In genomic region chr5:71475788-71476384, GRCh38 we compare ENCODE assay signal across 7 cellular contexts. TPM values are rescaled to one million over a fixed set of nuclear protein-coding genes. Genes with fewer than 3 reads are reported as not detected.
DNase-seq lines count a peak whose midpoint lies in the region; ATAC-seq and TF ChIP-seq lines count a peak whose summit lies in the region.

No MANE protein-coding gene starts in this region.

- ATAC-seq in DND-41 (ENCODE audit: insufficient read depth, low read depth) (peak; percentile 68), HG03025 (IDR thresholded peaks at IDR 0.05; ENCODE audit: low FRiP score, unreplicated experiment) (no peak)

- H3K9me2 ChIP-seq in SU-DHL-6 (replicated peaks; ENCODE audit: insufficient read depth, low read length), result no peaks in the 10 kb centered on the region

- TF ChIP-seq CTCF in DND-41 (IDR thresholded peaks at IDR 0.05; ENCODE audit: borderline replicate concordance, extremely low read depth, low read length, poor library complexity, severe bottlenecking), result peak; percentile 69
- peak; percentile 58 for TF ChIP-seq CTCF in SU-DHL-6 (IDR thresholded peaks at IDR 0.05; ENCODE audit: insufficient read depth, low read length, poor library complexity, severe bottlenecking)

- no peaks in the 10 kb centered on the region; the same call in 1 of the 2 replicates for H3F3A ChIP-seq in SU-DHL-6 (ENCODE audit: insufficient read depth)

- no peak overlapping the region for H3K27ac ChIP-seq in DND-41 (ENCODE audit: low read length)
- H3K27ac ChIP-seq in SU-DHL-6 (ENCODE audit: low read depth, low read length), result no peak overlapping the region

- no peak overlapping the region for H3K9ac ChIP-seq in DND-41 (ENCODE audit: low read depth, low read length)
- H3K9ac ChIP-seq in SU-DHL-6 (ENCODE audit: low read length), result no peak overlapping the region

- H3K4me3 ChIP-seq in DND-41 (ENCODE audit: low read depth in 1 of 2, low read length in 2 of 2) (no peak overlapping the region), SU-DHL-6 (ENCODE audit: insufficient read depth, low read length, poor library complexity, severe bottlenecking) (no peak overlapping the region), MG63 (no peak overlapping the region)

- H3K36me3 ChIP-seq in DND-41 (ENCODE audit: insufficient read depth, low read length), result peaks cover 45% of the 10 kb centered on the region
- H3K36me3 ChIP-seq in SU-DHL-6 (ENCODE audit: low read length), result peaks cover 16% of the 10 kb centered on the region
- peaks cover 50% of the 10 kb centered on the region for H3K36me3 ChIP-seq in MG63

- H3K4me1 ChIP-seq in DND-41 (ENCODE audit: insufficient read depth, low read length), result no peaks in the 10 kb centered on the region

- H3K4me2 ChIP-seq in DND-41 (ENCODE audit: insufficient read depth, low read length) (no peak overlapping the region), SU-DHL-6 (ENCODE audit: low read depth, low read length, poor library complexity, severe bottlenecking) (no peak overlapping the region)

- H3K79me2 ChIP-seq in DND-41 (ENCODE audit: insufficient read depth, low read length), result no peaks in the 10 kb centered on the region
- no peaks in the 10 kb centered on the region for H3K79me2 ChIP-seq in SU-DHL-6 (ENCODE audit: insufficient read depth, low read length)

- H3K27me3 ChIP-seq in DND-41 (ENCODE audit: insufficient read depth, low read length, poor library complexity) (no peaks in the 10 kb centered on the region), SU-DHL-6 (ENCODE audit: low read length) (no peaks in the 10 kb centered on the region), MG63 (no peaks in the 10 kb centered on the region)

- no peaks in the 10 kb centered on the region; the same call in 1 of the 2 replicates for H4K20me1 ChIP-seq in DND-41 (ENCODE audit: insufficient read depth, low read length)
- H4K20me1 ChIP-seq in SU-DHL-6 (ENCODE audit: low read depth, low read length), result no peaks in the 10 kb centered on the region

- DNase-seq in DND-41, result no peak
- DNase-seq in HCEC 1CT, result peak; percentile 52
- peak; percentile 74 for DNase-seq in iPS-NIHi7 (ENCODE audit: extremely low spot score)
- no peak for DNase-seq in islet precursor cell
- DNase-seq in MG63, result no peak

- H2AFZ ChIP-seq in DND-41 (ENCODE audit: low read depth, low read length), result no peak overlapping the region
- H2AFZ ChIP-seq in SU-DHL-6 (ENCODE audit: low read depth, low read length, severe bottlenecking), result no peak overlapping the region

- H3K9me3 ChIP-seq in DND-41 (ENCODE audit: insufficient read depth, low read length, severe bottlenecking) (no peaks in the 10 kb centered on the region), SU-DHL-6 (ENCODE audit: insufficient read depth, low read length) (no peaks in the 10 kb centered on the region), MG63 (no peaks in the 10 kb centered on the region)

RNA-seq across cellular contexts. Expression of gene BDP1, which starts 20.4 kb away (rescaled TPM):
- total RNA-seq in MG63 (2014; rRNA removed; shearing (Covaris generic); ENCODE audit: low replicate concordance), result 6.7 and 15.6 TPM in 2 replicates

Comparison
In these comparisons a context has a peak if more than half of its experiments do, and no peak if none do; other contexts are left out.
1. DNase-seq: peak in HCEC 1CT (single experiment) and iPS-NIHi7 (single experiment); none in DND-41 (single experiment), islet precursor cell (single experiment) and MG63 (single experiment).